Comparison of ENCODE assay signal across 8 cellular contexts in genomic region chr22:33853200-33854097, GRCh38.
DNase-seq lines count a peak whose midpoint lies in the region; ATAC-seq, FAIRE-seq and TF ChIP-seq lines count a peak whose summit lies in the region.

No MANE protein-coding gene starts in this region.

- peak overlapping the region; percentile 61 to 81 (median 70) for H3K4me3 ChIP-seq in fibroblast of lung (replicated peaks in 1 of 4; ENCODE audit: control extremely low read depth in 1 of 4, insufficient read depth in 1 of 4, low read depth in 3 of 4, low read length in 4 of 4)

- peak overlapping the region; percentile 92 for H2AFZ ChIP-seq in fibroblast of lung (ENCODE audit: low read length)

- H3K79me2 ChIP-seq in fibroblast of lung (ENCODE audit: control insufficient read depth, insufficient read depth, low read length), result peaks cover 4% of the 10 kb centered on the region

- H3K9me3 Mint-ChIP-seq in naive B cell, result peaks cover 0 to 4% (median 0%) of the 10 kb centered on the region in 7 donors

- peak overlapping the region; percentile 47 for H3K9ac ChIP-seq in fibroblast of lung (ENCODE audit: insufficient read depth, low read length)

- peaks cover 13% of the 10 kb centered on the region for H3K4me1 ChIP-seq in fibroblast of lung (ENCODE audit: control insufficient read depth, extremely low read depth, insufficient read depth, low read length)

- TF ChIP-seq CTCF in fibroblast of lung (conservative IDR thresholded peaks at IDR 0.05 in 1 of 2, IDR thresholded peaks at IDR 0.05 in 1 of 2; ENCODE audit: low read depth in 1 of 2, low read length in 2 of 2), result no peak

- H3K9me3 ChIP-seq in fibroblast of lung (ENCODE audit: control insufficient read depth, insufficient read depth, low read depth, low read length), result no peaks in the 10 kb centered on the region

- peak; percentile 11 for DNase-seq in Caki2 (ENCODE audit: low read depth)
- DNase-seq in HTR-8/SVneo (ENCODE audit: insufficient read length, low spot score), result peak; percentile 28
- peak; percentile 22 for DNase-seq in UCSD-AML1 (lab: John Stamatoyannopoulos, UW; ENCODE audit: unreplicated experiment)
- DNase-seq in fibroblast of lung (ENCODE audit: low read depth in 2 of 2), result peak; percentile 81 to 85
- DNase-seq in naive B cell, result peak; percentile 42
- no peak for DNase-seq in D341Med (ENCODE audit: low spot score)

- H3K4me1 Mint-ChIP-seq in naive B cell, result peaks cover 27 to 65% (median 35%) of the 10 kb centered on the region in 3 donors

- no peaks in the 10 kb centered on the region for H3K27me3 Mint-ChIP-seq in naive B cell

- ATAC-seq in GM19328 (IDR thresholded peaks at IDR 0.05; ENCODE audit: unreplicated experiment) (peak; percentile 82), naive B cell (ENCODE audit: low read depth in 2 of 2) (peak; percentile 97 to 98), HG02571 (IDR thresholded peaks at IDR 0.05; ENCODE audit: unreplicated experiment) (no peak)

- no peak for FAIRE-seq in HTR-8/SVneo (lab: Jason Lieb, UNC)

- H3K27ac ChIP-seq in fibroblast of lung (ENCODE audit: insufficient read depth, low read length), result peak overlapping the region; percentile 87

- peak overlapping the region; percentile 99 for H3K4me2 ChIP-seq in fibroblast of lung (ENCODE audit: extremely low read depth, insufficient read depth, low read length)

- peak overlapping the region; percentile 79 to 92 (median 88) for H3K27ac Mint-ChIP-seq in naive B cell

- H3K36me3 Mint-ChIP-seq in naive B cell, result peaks cover 9 to 12% of the 10 kb centered on the region in 2 donors

- peak overlapping the region; percentile 67 to 93 (median 90) for H3K4me3 Mint-ChIP-seq in naive B cell

- in situ Hi-C loops in Caki2 (cut with HindIII; ENCODE audit: low pct_unique_long_range_greater_than_20kb, low sequenced_read_pairs), result no loop called here

- no peaks in the 10 kb centered on the region for H4K20me1 ChIP-seq in fibroblast of lung (ENCODE audit: control insufficient read depth, extremely low read depth, insufficient read depth, low read length)

- H3K27me3 ChIP-seq in fibroblast of lung (ENCODE audit: control insufficient read depth, insufficient read depth, low read length), result no peaks in the 10 kb centered on the region

- H3K36me3 ChIP-seq in fibroblast of lung (ENCODE audit: control insufficient read depth, insufficient read depth, low read length), result no peaks in the 10 kb centered on the region
